Comparison of ENCODE assay signal across 21 cellular contexts in the genomic region with DNA sequence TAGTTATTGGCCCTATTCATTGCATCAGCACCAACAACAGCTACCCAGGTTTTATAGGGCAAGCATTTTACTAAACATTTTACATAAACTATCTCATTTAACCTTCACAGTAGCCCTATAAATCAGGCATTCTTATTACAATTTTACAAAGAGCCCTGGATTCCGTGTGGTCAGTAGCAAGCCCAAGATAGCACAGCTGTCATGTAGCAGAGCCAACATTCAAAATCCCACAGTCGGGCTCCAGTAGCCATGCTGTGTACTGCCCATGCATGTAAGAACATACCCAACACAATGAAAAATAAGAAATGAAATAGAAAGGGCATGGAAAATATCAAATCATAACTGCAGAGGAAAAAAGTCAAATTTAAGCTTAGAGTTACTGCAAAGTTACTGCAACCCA.
A peak's percentile ranks its signal among the peaks of the same experiment; 100 is the strongest.
DNase-seq lines count a peak whose midpoint lies in the region; ATAC-seq, FAIRE-seq and TF ChIP-seq lines count a peak whose summit lies in the region.
"Had no signal": no experiment of that assay in that cellular context is flagged by ENCODE, and none has a peak within 500 bp of the region (broad histone marks: within the 10 kb centered on the region; RNA-seq: fewer than 3 reads in every experiment).

No MANE protein-coding gene starts in this region.

- H3K36me3 ChIP-seq in HepG2 (replicated peaks in 1 of 2; ENCODE audit: control insufficient read depth in 1 of 2, insufficient read depth in 2 of 2, low read length in 2 of 2) (no peaks in the 10 kb centered on the region), right lobe of liver (no peaks in the 10 kb centered on the region)
- H3K36me3 ChIP-seq: BE2C; BLaER1 treated with 17β-estradiol and CSF1 and Interleukin-3, amounts not matched to agents 10 nM and 100 nM had no signal

- FAIRE-seq in HepG2 (lab: Jason Lieb, UNC) = no peak
- FAIRE-seq: D721Med, GM12891 had no signal

- DNase-seq in HepG2 (ENCODE audit: low spot score) (no peak), right lobe of liver (no peak), T-helper 17 cell (no peak), myocyte (ENCODE audit: low read depth) (peak; percentile 69), NOMO-1 treated with DMSO at 0.1 percent for 48 hours (lab: John Stamatoyannopoulos, UW; ENCODE audit: unreplicated experiment) (no peak)
- no peak for DNase-seq in stimulated activated CD4-positive, alpha-beta T cell treated with anti-CD3 and anti-CD28 coated beads, Interleukin-2, amount 100 ng/mL, for 24 hours
- no peak for DNase-seq in activated effector memory CD4-positive, alpha-beta T cell treated with Interleukin-2 at 50 U/mL for 16 hours
- DNase-seq: 8988T; CD4-positive, alpha-beta T cell; CD8-positive, alpha-beta memory T cell; DMS79; GF-D8; H9 had no signal

- H3K79me2 ChIP-seq in HepG2 (ENCODE audit: insufficient read depth, low read length) = peaks cover 26% of the 10 kb centered on the region

- H3K36me3 Mint-ChIP-seq in T-helper 17 cell (ENCODE audit: low read depth) = no peaks in the 10 kb centered on the region
- H3K36me3 Mint-ChIP-seq: CD14-positive monocyte; CD8-positive, alpha-beta memory T cell had no signal

- H3K9me3 ChIP-seq in HepG2 (ENCODE audit: low read length) (no peaks in the 10 kb centered on the region), right lobe of liver (no peaks in the 10 kb centered on the region), T-helper 17 cell (ENCODE audit: control insufficient read depth, low read length, poor library complexity, severe bottlenecking) (no peaks in the 10 kb centered on the region)
- H3K9me3 ChIP-seq: A549; BE2C; BLaER1 treated with 17β-estradiol and CSF1 and Interleukin-3, amounts not matched to agents 10 nM and 100 nM had no signal

- H3K9ac ChIP-seq in HepG2 (ENCODE audit: insufficient read depth, low read depth, low read length) = no peak overlapping the region
- H3K9ac ChIP-seq: BLaER1 treated with 17β-estradiol and CSF1 and Interleukin-3, amounts not matched to agents 10 nM and 100 nM had no signal

- TF ChIP-seq EP300 in HepG2 (IDR thresholded peaks at IDR 0.05; ENCODE audit: low read depth in 2 of 2, low read length in 2 of 2) = no peak
- no peak for TF ChIP-seq EP300 in HepG2 (CRISPR knock-in tag; IDR thresholded peaks at IDR 0.05; ENCODE audit: borderline replicate concordance)

- no peak overlapping the region for H3K27ac Mint-ChIP-seq in T-helper 17 cell
- H3K27ac Mint-ChIP-seq: CD14-positive monocyte; CD4-positive, alpha-beta T cell; CD8-positive, alpha-beta memory T cell; GM23338; H9; HFFc6 had no signal

- no peaks in the 10 kb centered on the region for H4K20me1 ChIP-seq in HepG2 (ENCODE audit: insufficient read depth, low read length)
- H4K20me1 ChIP-seq: BLaER1 treated with 17β-estradiol and CSF1 and Interleukin-3, amounts not matched to agents 10 nM and 100 nM had no signal

- H3K27ac ChIP-seq in HepG2 (ENCODE audit: extremely low read length, insufficient read depth, low read length) = no peak overlapping the region
- no peak overlapping the region for H3K27ac ChIP-seq in right lobe of liver
- H3K27ac ChIP-seq: A549; BLaER1 treated with 17β-estradiol and CSF1 and Interleukin-3, amounts not matched to agents 10 nM and 100 nM had no signal

- intact Hi-C loops in HepG2 (cut with micrococcal nuclease; ENCODE audit: unreplicated experiment) = no loop called here
- intact Hi-C loops in right lobe of liver (cut with DNase I) = no loop called here

- ATAC-seq in HepG2 (no peak), right lobe of liver (no peak), T-helper 17 cell (no peak)

- H3K27me3 ChIP-seq in HepG2 (ENCODE audit: control insufficient read depth in 1 of 2, insufficient read depth in 2 of 2, low read length in 2 of 2) (no peaks in the 10 kb centered on the region), right lobe of liver (no peaks in the 10 kb centered on the region)
- H3K27me3 ChIP-seq: BLaER1 treated with 17β-estradiol and CSF1 and Interleukin-3, amounts not matched to agents 10 nM and 100 nM had no signal

- H3K4me1 ChIP-seq in HepG2 (ENCODE audit: insufficient read depth, low read length) (peaks cover 21% of the 10 kb centered on the region), right lobe of liver (no peaks in the 10 kb centered on the region)
- H3K4me1 ChIP-seq: BE2C; BLaER1 treated with 17β-estradiol and CSF1 and Interleukin-3, amounts not matched to agents 10 nM and 100 nM had no signal

- no peak for TF ChIP-seq RAD21 in HepG2 (CRISPR knock-in tag; IDR thresholded peaks at IDR 0.05)

- H3K4me1 Mint-ChIP-seq in T-helper 17 cell = no peaks in the 10 kb centered on the region
- H3K4me1 Mint-ChIP-seq: CD14-positive monocyte; CD8-positive, alpha-beta memory T cell had no signal

- WGBS in HepG2 (ENCODE audit: low lambda C conversion rate) = 48% methylated on average over 2 of the region's 2 CpGs
- WGBS in right lobe of liver (ENCODE audit: insufficient coverage, low coverage, low lambda C conversion rate, missing lambda C conversion rate) = 77% methylated on average over 2 of the region's 2 CpGs

- no peak overlapping the region for H3K4me2 ChIP-seq in HepG2 (ENCODE audit: low read depth, low read length)
- H3K4me2 ChIP-seq: A549; BLaER1 treated with 17β-estradiol and CSF1 and Interleukin-3, amounts not matched to agents 10 nM and 100 nM; GM23338 had no signal

- H3K4me3 Mint-ChIP-seq in T-helper 17 cell = peak overlapping the region; percentile 25
- H3K4me3 Mint-ChIP-seq: CD14-positive monocyte; CD4-positive, alpha-beta T cell; CD8-positive, alpha-beta memory T cell; GM23338; H9; HFFc6 had no signal

- H3K4me3 ChIP-seq in HepG2 (replicated peaks in 1 of 3; ENCODE audit: insufficient read depth in 1 of 3, low read depth in 2 of 3, low read length in 3 of 3) = no peak overlapping the region
- no peak overlapping the region for H3K4me3 ChIP-seq in right lobe of liver
- H3K4me3 ChIP-seq: A549; BLaER1 treated with 17β-estradiol and CSF1 and Interleukin-3, amounts not matched to agents 10 nM and 100 nM; GM23338 had no signal

- CTCF ChIA-PET in HepG2 (lab: Yijun Ruan, JAX; ENCODE audit: low intra/inter-chr PET ratio, low total read pairs) = interaction anchor here (1.2 kb wide), 1 partner anchor 17 kb away, joined by 3 read pairs; no protein-coding TSS in a partner anchor

- peaks cover 51% of the 10 kb centered on the region for H3K27me3 Mint-ChIP-seq in T-helper 17 cell

- TF ChIP-seq POLR2A in HepG2 (IDR thresholded peaks at IDR 0.05; ENCODE audit: insufficient read depth in 1 of 2, low read depth in 2 of 2, low read length in 2 of 2) (no peak), right lobe of liver (IDR thresholded peaks at IDR 0.05) (no peak)

- H2AFZ ChIP-seq in HepG2 (ENCODE audit: low read length) = peak overlapping the region; percentile 7

- POLR2A ChIA-PET in HepG2 (lab: Yijun Ruan, JAX) = no interaction called here

- BruUV-seq in HepG2 (replicated peaks; lab: Mats Ljungman, UMichigan) = no TSS peak

- in situ Hi-C loops in HepG2 (cut with HindIII; ENCODE audit: extremely low pct_ligation_motif_present, low pct_unique_long_range_greater_than_20kb) = no loop called here

- TF ChIP-seq CTCF in HepG2 (CRISPR knock-in tag; IDR thresholded peaks at IDR 0.05) (no peak), right lobe of liver (IDR thresholded peaks at IDR 0.05) (no peak)

TF ChIP-seq in HepG2, 621 proteins besides CTCF, POLR2A, EP300 and RAD21:
- TF ChIP-seq TMF1 (CRISPR knock-in tag; IDR thresholded peaks at IDR 0.05; ENCODE audit: low read depth) = no peak
- TF ChIP-seq, protein P1, sequence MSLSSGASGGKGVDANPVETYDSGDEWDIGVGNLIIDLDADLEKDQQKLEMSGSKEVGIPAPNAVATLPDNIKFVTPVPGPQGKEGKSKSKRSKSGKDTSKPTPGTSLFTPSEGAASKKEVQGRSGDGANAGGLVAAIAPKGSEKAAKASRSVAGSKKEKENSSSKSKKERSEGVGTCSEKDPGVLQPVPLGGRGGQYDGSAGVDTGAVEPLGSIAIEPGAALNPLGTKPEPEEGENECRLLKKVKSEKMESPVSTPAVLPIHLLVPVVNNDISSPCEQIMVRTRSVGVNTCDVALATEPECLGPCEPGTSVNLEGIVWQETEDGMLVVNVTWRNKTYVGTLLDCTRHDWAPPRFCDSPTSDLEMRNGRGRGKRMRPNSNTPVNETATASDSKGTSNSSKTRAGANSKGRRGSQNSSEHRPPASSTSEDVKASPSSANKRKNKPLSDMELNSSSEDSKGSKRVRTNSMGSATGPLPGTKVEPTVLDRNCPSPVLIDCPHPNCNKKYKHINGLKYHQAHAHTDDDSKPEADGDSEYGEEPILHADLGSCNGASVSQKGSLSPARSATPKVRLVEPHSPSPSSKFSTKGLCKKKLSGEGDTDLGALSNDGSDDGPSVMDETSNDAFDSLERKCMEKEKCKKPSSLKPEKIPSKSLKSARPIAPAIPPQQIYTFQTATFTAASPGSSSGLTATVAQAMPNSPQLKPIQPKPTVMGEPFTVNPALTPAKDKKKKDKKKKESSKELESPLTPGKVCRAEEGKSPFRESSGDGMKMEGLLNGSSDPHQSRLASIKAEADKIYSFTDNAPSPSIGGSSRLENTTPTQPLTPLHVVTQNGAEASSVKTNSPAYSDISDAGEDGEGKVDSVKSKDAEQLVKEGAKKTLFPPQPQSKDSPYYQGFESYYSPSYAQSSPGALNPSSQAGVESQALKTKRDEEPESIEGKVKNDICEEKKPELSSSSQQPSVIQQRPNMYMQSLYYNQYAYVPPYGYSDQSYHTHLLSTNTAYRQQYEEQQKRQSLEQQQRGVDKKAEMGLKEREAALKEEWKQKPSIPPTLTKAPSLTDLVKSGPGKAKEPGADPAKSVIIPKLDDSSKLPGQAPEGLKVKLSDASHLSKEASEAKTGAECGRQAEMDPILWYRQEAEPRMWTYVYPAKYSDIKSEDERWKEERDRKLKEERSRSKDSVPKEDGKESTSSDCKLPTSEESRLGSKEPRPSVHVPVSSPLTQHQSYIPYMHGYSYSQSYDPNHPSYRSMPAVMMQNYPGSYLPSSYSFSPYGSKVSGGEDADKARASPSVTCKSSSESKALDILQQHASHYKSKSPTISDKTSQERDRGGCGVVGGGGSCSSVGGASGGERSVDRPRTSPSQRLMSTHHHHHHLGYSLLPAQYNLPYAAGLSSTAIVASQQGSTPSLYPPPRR (CRISPR knock-in tag; IDR thresholded peaks at IDR 0.05; ENCODE audit: borderline replicate concordance) = no peak
TF ChIP-seq in HepG2: peak in this region for 0.
